In genomic region chr12:14364583-14365271, GRCh38 we compare ENCODE assay signal across 8 cellular contexts. TPM values are rescaled to one million over a fixed set of nuclear protein-coding genes. Genes with fewer than 3 reads are reported as not detected.
DNase-seq lines count a peak whose midpoint lies in the region; ATAC-seq, FAIRE-seq and TF ChIP-seq lines count a peak whose summit lies in the region.

No MANE protein-coding gene starts in this region.

- TF ChIP-seq CTCF in WTC11 (IDR thresholded peaks at IDR 0.05) = no peak
- no peak for TF ChIP-seq CTCF in foreskin fibroblast (IDR thresholded peaks at IDR 0.05; ENCODE audit: low read depth, low read length)
- TF ChIP-seq CTCF in D721Med (IDR thresholded peaks at IDR 0.05; ENCODE audit: insufficient read depth, missing control alignments) = no peak
- no peak for TF ChIP-seq CTCF in lower leg skin (IDR thresholded peaks at IDR 0.05)

- peak overlapping the region; percentile 89 for H3K4me2 ChIP-seq in GM23248 (ENCODE audit: unreplicated experiment)

- no peaks in the 10 kb centered on the region for H3K9me3 ChIP-seq in GM23248 (ENCODE audit: low read depth)
- no peaks in the 10 kb centered on the region for H3K9me3 ChIP-seq in small intestine (ENCODE audit: control insufficient read depth, low read depth)

- H3K9me2 ChIP-seq in GM23248 (ENCODE audit: insufficient read depth) = no peaks in the 10 kb centered on the region

- no peak for ATAC-seq in WTC11
- no peak for ATAC-seq in HG03378 (IDR thresholded peaks at IDR 0.05; ENCODE audit: unreplicated experiment)

- in situ Hi-C loops in GM23248 (cut with MboI) = loop anchor here (5.0 kb wide), 1 partner anchor 107 kb away; no protein-coding TSS in a partner anchor

- peaks cover 36% of the 10 kb centered on the region for H3K79me2 ChIP-seq in GM23248 (ENCODE audit: insufficient read depth)

- H3K4me3 ChIP-seq in GM23248 (peak overlapping the region; percentile 95), foreskin fibroblast (ENCODE audit: low read depth in 1 of 2, low read length in 2 of 2) (peak overlapping the region; percentile 65 to 80), small intestine (ENCODE audit: low read depth in 1 of 2, low read length in 2 of 2) (no peak overlapping the region), lower leg skin (ENCODE audit: low read depth, poor library complexity, severe bottlenecking) (no peak overlapping the region)

- H3K4me1 ChIP-seq in GM23248 (ENCODE audit: insufficient read depth) = peaks cover 16% of the 10 kb centered on the region
- peaks cover 0 to 2% of the 10 kb centered on the region in 2 donors for H3K4me1 ChIP-seq in small intestine (ENCODE audit: control insufficient read depth in 2 of 2, insufficient read depth in 1 of 2, low read depth in 1 of 2, low read length in 1 of 2)

- H3K36me3 Mint-ChIP-seq in WTC11 = peaks cover 14% of the 10 kb centered on the region

- no peaks in the 10 kb centered on the region for H3K27me3 Mint-ChIP-seq in WTC11 (ENCODE audit: low read depth)

- H3K27me3 ChIP-seq in GM23248 (replicated peaks; ENCODE audit: insufficient read depth) (no peaks in the 10 kb centered on the region), small intestine (ENCODE audit: control insufficient read depth in 2 of 2, insufficient read depth in 2 of 2, low read length in 2 of 2) (no peaks in the 10 kb centered on the region)

- no peaks in the 10 kb centered on the region for H4K20me1 ChIP-seq in GM23248 (ENCODE audit: insufficient read depth)

- intact Hi-C loops in lower leg skin (cut with DNase I; ENCODE audit: low total_unique reads) = no loop called here

- peaks cover 8% of the 10 kb centered on the region for H3K9me3 Mint-ChIP-seq in WTC11

- DNase-seq in GM23248 = no peak
- no peak for DNase-seq in WTC11 (ENCODE audit: low spot score)
- no peak for DNase-seq in foreskin fibroblast
- DNase-seq in small intestine = no peak
- DNase-seq in D721Med (ENCODE audit: insufficient read length, low spot score) = no peak
- DNase-seq in lower leg skin (ENCODE audit: low spot score in 2 of 2) = no peak
- DNase-seq in stimulated activated CD4-positive, alpha-beta T cell treated with anti-CD3 and anti-CD28 coated beads, Interleukin-2, amount 100 ng/mL, for 48 hours = no peak

- 97 to 98% methylated on average over 8 of the region's 8 CpGs for WGBS in GM23248 (ENCODE audit: low coverage in 1 of 2, low lambda C conversion rate in 2 of 2, missing lambda C conversion rate in 2 of 2), 2 experiments
- WGBS in small intestine, 3 donors = 94 to 95% (median 95%) methylated on average over 8 of the region's 8 CpGs
- WGBS in lower leg skin, 2 donors = 92% methylated on average over 8 of the region's 8 CpGs

- POLR2A ChIA-PET in WTC11 (lab: Charles Lee) = interaction anchor here (0.5 to 2.2 kb wide), 16 partner anchors 11 to 126 kb away, joined by 3 to 103 read pairs (median 8); no protein-coding TSS in a partner anchor

- H3K9ac ChIP-seq in GM23248 = peak overlapping the region; percentile 91

- peak overlapping the region; percentile 85 for H2AFZ ChIP-seq in GM23248

- H3F3A ChIP-seq in GM23248 (ENCODE audit: insufficient read depth) = peaks cover 26% of the 10 kb centered on the region

- peaks cover 18% of the 10 kb centered on the region for H3K4me1 Mint-ChIP-seq in WTC11

- no peak for TF ChIP-seq POLR2A in lower leg skin (IDR thresholded peaks at IDR 0.05)

- no peak for FAIRE-seq in small intestine (lab: Jason Lieb, UNC)
- FAIRE-seq in D721Med (lab: Jason Lieb, UNC) = no peak

- H3K4me3 Mint-ChIP-seq in WTC11 = peak overlapping the region; percentile 99; the same call in 1 of the 2 replicates

- H3K27ac Mint-ChIP-seq in WTC11 = no peak overlapping the region

- H3K27ac ChIP-seq in GM23248 (peak overlapping the region; percentile 95), small intestine (ENCODE audit: low read depth in 1 of 2, low read length in 1 of 2) (peak overlapping the region; percentile 67 to 85)

- CTCF ChIA-PET in WTC11 (lab: Charles Lee) = interaction anchor here (1.0 to 2.2 kb wide), 16 partner anchors 16 to 179 kb away, joined by 3 to 34 read pairs (median 6); no protein-coding TSS in a partner anchor

- no peaks in the 10 kb centered on the region for H3K36me3 ChIP-seq in GM23248 (ENCODE audit: low read depth)
- H3K36me3 ChIP-seq in small intestine (ENCODE audit: control insufficient read depth in 2 of 2, insufficient read depth in 2 of 2, low read length in 2 of 2) = no peaks in the 10 kb centered on the region

TF ChIP-seq in WTC11, 78 proteins besides CTCF, POLR2A, EP300 and RAD21:
- no peak for TF ChIP-seq FOXJ3 (CRISPR knock-in tag; IDR thresholded peaks at IDR 0.05; ENCODE audit: borderline replicate concordance)
- TF ChIP-seq ZNF121 (CRISPR knock-in tag; IDR thresholded peaks at IDR 0.05) = peak; percentile 80; the same call in 1 of the 2 replicates
TF ChIP-seq in WTC11: peak in this region for 1.

RNA-seq across cellular contexts. Expression of gene ATF7IP, which starts 0.8 kb away (rescaled TPM):
- 14.3 and 17.7 TPM in 2 replicates for total RNA-seq in GM23248 (2014; rRNA removed; shearing (Covaris generic))
- 24.3 and 24.9 TPM in 2 replicates for polyA plus RNA-seq in GM23248 (2016; fragmentation: Nextera tagmentation; extraction: Ambion mirVana)
- 141 to 169 TPM (median 167 TPM) in 3 replicates for total RNA-seq in WTC11 (2021)
- 1 to 10 TPM; 3.5 to 7.8 (median 3.6) TPM for polyA plus RNA-seq in small intestine
- total RNA-seq in lower leg skin = 10 to 100 TPM; 35.3 to 49.0 (median 42.4) TPM

Comparison
In these comparisons a context has a peak if more than half of its experiments do, and no peak if none do; other contexts are left out.
1. H3K4me3 ChIP-seq: peak in GM23248 (single experiment) and foreskin fibroblast (2 of 2); none in small intestine (0 of 2) and lower leg skin (single experiment).